28 cellular contexts compared by ENCODE assay signal in the genomic region with DNA sequence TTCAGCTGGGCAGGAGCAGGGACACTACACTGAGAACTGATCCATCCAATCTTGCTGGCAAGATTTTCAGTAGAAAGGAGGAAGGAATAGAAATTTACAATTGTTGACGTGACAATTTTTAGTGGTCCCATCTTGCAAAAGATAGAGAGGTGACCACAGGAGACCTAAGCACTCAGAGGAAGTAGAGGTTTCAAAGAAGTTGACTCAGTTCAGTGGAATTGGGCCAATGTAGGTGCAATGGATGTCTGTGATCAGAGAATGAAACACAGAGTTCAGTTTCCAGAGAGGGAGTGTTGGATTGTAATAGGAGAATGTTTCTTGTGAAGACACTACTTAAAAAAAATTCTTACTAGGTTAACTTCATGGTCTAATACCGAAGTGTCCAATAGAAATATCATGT. TPM values are rescaled to one million over a fixed set of nuclear protein-coding genes. Genes with fewer than 3 reads are reported as not detected.
"Had no signal": no experiment of that assay in that cellular context is flagged by ENCODE, and none has a peak within 500 bp of the region (broad histone marks: within the 10 kb centered on the region; RNA-seq: fewer than 3 reads in every experiment).

No MANE protein-coding gene starts in this region.

- H3K9me3 Mint-ChIP-seq: activated CD4-positive, alpha-beta memory T cell treated with anti-CD3 and anti-CD28 coated beads for 36 hours; activated naive CD4-positive, alpha-beta T cell treated with anti-CD3 and anti-CD28 coated beads, Interleukin-2, amount 10 ng/mL, durations not matched to agents 7 days and 5 days; dendritic cell treated with granulocyte-macrophage colony-stimulating factor and Interleukin-4, amounts not matched to agents 40 ng/mL and 50 ng/mL, for 4 days; memory B cell; nephron progenitor cell; stimulated activated memory B cell treated with anti-CD40 and anti-IgM and Interleukin-4, amounts not matched to agents 10 μg/mL and 1 μg/mL and 100 μg/mL, for 72 hours had no signal

- FAIRE-seq: endometrium, islet of Langerhans, urothelium cell line had no signal

- ATAC-seq: body of pancreas; heart left ventricle; left cardiac atrium; right lobe of liver; stimulated activated memory B cell treated with anti-CD40 and anti-IgM and Interleukin-4, amounts not matched to agents 10 μg/mL and 1 μg/mL and 100 μg/mL, for 72 hours had no signal

- H3K36me3 Mint-ChIP-seq: activated CD4-positive, alpha-beta memory T cell treated with anti-CD3 and anti-CD28 coated beads for 36 hours; activated naive CD4-positive, alpha-beta T cell treated with anti-CD3 and anti-CD28 coated beads, Interleukin-2, amount 10 ng/mL, durations not matched to agents 7 days and 5 days; memory B cell; stimulated activated memory B cell treated with anti-CD40 and anti-IgM and Interleukin-4, amounts not matched to agents 10 μg/mL and 1 μg/mL and 100 μg/mL, for 72 hours had no signal

- H3K4me3 Mint-ChIP-seq: activated CD4-positive, alpha-beta memory T cell treated with anti-CD3 and anti-CD28 coated beads for 36 hours; activated naive CD4-positive, alpha-beta T cell treated with anti-CD3 and anti-CD28 coated beads, Interleukin-2, amount 10 ng/mL, durations not matched to agents 7 days and 5 days; dendritic cell treated with granulocyte-macrophage colony-stimulating factor and Interleukin-4, amounts not matched to agents 40 ng/mL and 50 ng/mL, for 4 days; memory B cell; nephron progenitor cell; stimulated activated memory B cell treated with anti-CD40 and anti-IgM and Interleukin-4, amounts not matched to agents 10 μg/mL and 1 μg/mL and 100 μg/mL, for 72 hours had no signal

- DNase-seq: activated CD4-positive, alpha-beta memory T cell treated with anti-CD3 and anti-CD28 coated beads for 36 hours; activated CD4-positive, alpha-beta T cell treated with anti-CD3 and anti-CD28 coated beads for 48 hours; activated effector memory CD4-positive, alpha-beta T cell treated with anti-CD3 and anti-CD28 coated beads, Interleukin-2, amount 50 U/mL, for 16 hours; activated naive CD4-positive, alpha-beta T cell treated with anti-CD3 and anti-CD28 coated beads, Interleukin-2, amount 10 ng/mL, durations not matched to agents 7 days and 5 days; activated T-cell treated with anti-CD3 and anti-CD28 coated beads for 4 hours; anterior cingulate cortex; body of pancreas; effector CD4-positive, alpha-beta T cell; heart left ventricle; left cardiac atrium; nephron progenitor cell; nucleus accumbens; right lobe of liver; stimulated activated CD4-positive, alpha-beta T cell treated with anti-CD3 and anti-CD28 coated beads, Interleukin-2, amount 100 ng/mL, for 24 hours; stomach; transverse colon had no signal

- H3K27ac Mint-ChIP-seq: activated CD4-positive, alpha-beta memory T cell treated with anti-CD3 and anti-CD28 coated beads for 36 hours; activated naive CD4-positive, alpha-beta T cell treated with anti-CD3 and anti-CD28 coated beads, Interleukin-2, amount 10 ng/mL, durations not matched to agents 7 days and 5 days; dendritic cell treated with granulocyte-macrophage colony-stimulating factor and Interleukin-4, amounts not matched to agents 40 ng/mL and 50 ng/mL, for 4 days; memory B cell; nephron progenitor cell; stimulated activated memory B cell treated with anti-CD40 and anti-IgM and Interleukin-4, amounts not matched to agents 10 μg/mL and 1 μg/mL and 100 μg/mL, for 72 hours had no signal

RNA-seq across cellular contexts. Expression of gene UGT1A5, which starts 1.5 kb away (rescaled TPM):
- total RNA-seq: activated CD4-positive, alpha-beta memory T cell treated with anti-CD3 and anti-CD28 coated beads for 36 hours; body of pancreas; cardiac septum; chondrocyte; epithelial cell of proximal tubule; fibroblast of villous mesenchyme; heart left ventricle; left cardiac atrium; pulmonary artery endothelial cell; temporal lobe had no signal

RNA-seq across cellular contexts. Expression of gene UGT1A4, which starts 4.4 kb away (rescaled TPM):
- total RNA-seq: activated CD4-positive, alpha-beta memory T cell treated with anti-CD3 and anti-CD28 coated beads for 36 hours; cardiac septum; chondrocyte; epithelial cell of proximal tubule; fibroblast of villous mesenchyme; heart left ventricle; left cardiac atrium; pulmonary artery endothelial cell; temporal lobe had no signal

RNA-seq across cellular contexts. Expression of gene UGT1A3, which starts 14.7 kb away (rescaled TPM):
- total RNA-seq: activated CD4-positive, alpha-beta memory T cell treated with anti-CD3 and anti-CD28 coated beads for 36 hours; body of pancreas; cardiac septum; chondrocyte; epithelial cell of proximal tubule; fibroblast of villous mesenchyme; heart left ventricle; left cardiac atrium; pulmonary artery endothelial cell; temporal lobe had no signal

RNA-seq across cellular contexts. Expression of gene UGT1A6, which starts 21.5 kb away (rescaled TPM):
- total RNA-seq: activated CD4-positive, alpha-beta memory T cell treated with anti-CD3 and anti-CD28 coated beads for 36 hours; cardiac septum; fibroblast of villous mesenchyme; heart left ventricle; left cardiac atrium; pulmonary artery endothelial cell; temporal lobe had no signal

RNA-seq across cellular contexts. Expression of gene UGT1A7, which starts 32.5 kb away (rescaled TPM):
- total RNA-seq: activated CD4-positive, alpha-beta memory T cell treated with anti-CD3 and anti-CD28 coated beads for 36 hours; body of pancreas; cardiac septum; epithelial cell of proximal tubule; fibroblast of villous mesenchyme; heart left ventricle; left cardiac atrium; pulmonary artery endothelial cell; temporal lobe had no signal
